ENCODE assay signal across 32 cellular contexts in genomic region chr2:138794734-138795133, GRCh38. TPM values are rescaled to one million over a fixed set of nuclear protein-coding genes. Genes with fewer than 3 reads are reported as not detected.
"Had no signal": no experiment of that assay in that cellular context is flagged by ENCODE, and none has a peak within 500 bp of the region (broad histone marks: within the 10 kb centered on the region; RNA-seq: fewer than 3 reads in every experiment).

No MANE protein-coding gene starts in this region.

- H3K27me3 ChIP-seq: ascending aorta, cardiac muscle cell had no signal

- ATAC-seq: activated CD8-positive, alpha-beta memory T cell treated with anti-CD3 and anti-CD28 coated beads, Interleukin-2, amount 10 ng/mL, durations not matched to agents 7 days and 5 days had no signal

- H3K4me1 ChIP-seq: ascending aorta had no signal

- H3K27ac ChIP-seq: ascending aorta, cardiac muscle cell, KMS-11, PC-9, RWPE1, WERI-Rb-1 had no signal

- DNase-seq: activated CD4-positive, alpha-beta memory T cell treated with anti-CD3 and anti-CD28 coated beads, Interleukin-2, amount 10 ng/mL, durations not matched to agents 7 days and 5 days; activated CD4-positive, alpha-beta T cell treated with anti-CD3 and anti-CD28 coated beads for 1 hour; activated CD4-positive, alpha-beta T cell treated with anti-CD3 and anti-CD28 coated beads for 48 hours; activated CD4-positive, CD25-positive, alpha-beta regulatory T cell; activated CD8-positive, alpha-beta memory T cell treated with anti-CD3 and anti-CD28 coated beads for 24 hours; activated CD8-positive, alpha-beta memory T cell treated with anti-CD3 and anti-CD28 coated beads, Interleukin-2, amount 10 ng/mL, durations not matched to agents 7 days and 5 days; activated CD8-positive, alpha-beta memory T cell treated with anti-CD3 and anti-CD28 coated beads, Interleukin-2, amount 50 U/mL, for 48 hours; activated effector memory CD4-positive, alpha-beta T cell treated with Interleukin-2 at 50 U/mL for 16 hours; activated naive CD4-positive, alpha-beta T cell treated with anti-CD3 and anti-CD28 coated beads, Interleukin-2, amount 10 ng/mL, durations not matched to agents 7 days and 5 days; activated naive CD8-positive, alpha-beta T cell treated with anti-CD3 and anti-CD28 coated beads for 36 hours; activated T-cell treated with anti-CD3 and anti-CD28 coated beads, Interleukin-2, amount 50 U/mL, for 48 hours; amygdala; NCI-H1105; NCI-H1417 treated with DMSO at 0.1 percent for 48 hours; NCI-H187 treated with DMSO at 0.1 percent for 48 hours; NCI-H2081; NCI-H2171 treated with DMSO at 0.1 percent for 48 hours; NCI-H345; NCI-H524 treated with DMSO at 0.1 percent for 48 hours; PC-9; Right ventricle myocardium superior; SW 1271; T-helper 1 cell; T-helper 2 cell; T-helper 9 cell; WERI-Rb-1 had no signal

- H3K9me3 ChIP-seq: ascending aorta had no signal

- H3K4me3 ChIP-seq: ascending aorta, cardiac muscle cell, PC-9 had no signal

RNA-seq across cellular contexts. Expression of gene NXPH2, which starts 14.5 kb away (rescaled TPM):
- total RNA-seq: activated CD4-positive, alpha-beta memory T cell treated with anti-CD3 and anti-CD28 coated beads, Interleukin-2, amount 10 ng/mL, durations not matched to agents 7 days and 5 days; activated CD8-positive, alpha-beta memory T cell treated with anti-CD3 and anti-CD28 coated beads, Interleukin-2, amount 10 ng/mL, durations not matched to agents 7 days and 5 days; activated naive CD8-positive, alpha-beta T cell treated with anti-CD3 and anti-CD28 coated beads for 36 hours; ascending aorta; chondrocyte; LHCN-M2; PC-9; Right ventricle myocardium superior had no signal
